19 cellular contexts compared by ENCODE assay signal in the genomic region with DNA sequence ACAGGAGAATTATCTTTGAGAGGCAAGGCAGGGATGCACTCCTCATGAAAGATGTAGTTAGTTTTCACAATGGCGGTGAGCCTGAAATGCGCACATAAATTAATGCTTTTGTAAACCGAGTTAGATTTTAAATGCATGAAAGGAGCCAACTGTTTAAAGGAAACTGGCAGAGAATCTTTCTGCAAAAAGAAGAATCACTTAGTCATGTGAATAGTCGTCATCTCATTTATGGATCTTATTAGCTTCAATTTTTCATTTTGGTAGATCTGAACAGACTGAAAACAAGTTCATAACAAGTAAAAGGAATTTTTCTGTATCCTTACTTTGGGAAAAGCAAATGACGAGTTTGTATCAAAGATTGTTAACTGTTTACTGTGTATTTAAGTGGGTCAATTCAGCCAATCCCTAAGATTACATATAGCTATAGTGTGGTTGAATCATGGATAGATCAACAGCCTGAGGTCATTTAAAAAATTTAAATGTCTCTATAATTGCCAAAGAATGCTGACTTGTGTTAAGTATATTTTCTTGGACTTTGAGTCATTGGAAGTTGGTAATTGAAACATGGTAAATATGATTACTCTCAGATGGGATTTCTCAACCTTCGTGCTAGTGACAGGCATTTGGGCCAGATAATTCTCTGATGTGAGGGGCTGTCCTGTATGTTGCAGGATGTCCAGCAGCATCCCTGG.
DNase-seq lines count a peak whose midpoint lies in the region; ATAC-seq and TF ChIP-seq lines count a peak whose summit lies in the region.
"Had no signal": no experiment of that assay in that cellular context is flagged by ENCODE, and none has a peak within 500 bp of the region (broad histone marks: within the 10 kb centered on the region; RNA-seq: fewer than 3 reads in every experiment).

No MANE protein-coding gene starts in this region.

- peaks cover 2% of the 10 kb centered on the region; the same call in 1 of the 3 replicates for H3K9me3 Mint-ChIP-seq in GM23338
- H3K9me3 Mint-ChIP-seq: H9 had no signal

- peaks cover 2% of the 10 kb centered on the region for H3K27me3 Mint-ChIP-seq in GM23338 (ENCODE audit: insufficient read depth, low read depth, poor library complexity)

- H3K9ac ChIP-seq in fibroblast of lung (ENCODE audit: insufficient read depth, low read length), result no peak overlapping the region

- no peak overlapping the region for H3K27ac Mint-ChIP-seq in GM23338
- H3K27ac Mint-ChIP-seq: CD4-positive, alpha-beta memory T cell; H9 had no signal

- peaks cover 35% of the 10 kb centered on the region for H3K4me1 Mint-ChIP-seq in GM23338
- H3K4me1 Mint-ChIP-seq: CD4-positive, alpha-beta memory T cell had no signal

- H3K4me2 ChIP-seq in GM23338 (0 out of 2 replicates have a peak overlapping the region, but pooled peaks have one; percentile 60), fibroblast of lung (ENCODE audit: extremely low read depth, insufficient read depth, low read length) (no peak overlapping the region)

- no peaks in the 10 kb centered on the region for H3K27me3 ChIP-seq in GM23338 (ENCODE audit: insufficient read depth)
- H3K27me3 ChIP-seq in fibroblast of lung (ENCODE audit: control insufficient read depth, insufficient read depth, low read length), result no peaks in the 10 kb centered on the region
- H3K27me3 ChIP-seq: BE2C had no signal

- H3K4me1 ChIP-seq in GM23338 (ENCODE audit: insufficient read depth) (peaks cover 47% of the 10 kb centered on the region), fibroblast of lung (ENCODE audit: control insufficient read depth, extremely low read depth, insufficient read depth, low read length) (no peaks in the 10 kb centered on the region)
- H3K4me1 ChIP-seq: BE2C had no signal

- H3K36me3 Mint-ChIP-seq in GM23338 (ENCODE audit: low read depth), result no peaks in the 10 kb centered on the region
- H3K36me3 Mint-ChIP-seq: CD4-positive, alpha-beta memory T cell had no signal

- no peak overlapping the region for H2AFZ ChIP-seq in GM23338
- H2AFZ ChIP-seq in fibroblast of lung (ENCODE audit: low read length), result no peak overlapping the region

- H3F3A ChIP-seq in GM23338 (replicated peaks; ENCODE audit: low read depth), result no peaks in the 10 kb centered on the region

- no peak overlapping the region for H3K4me3 Mint-ChIP-seq in GM23338
- H3K4me3 Mint-ChIP-seq: CD4-positive, alpha-beta memory T cell; H9 had no signal

- H3K79me2 ChIP-seq in GM23338 (replicated peaks; ENCODE audit: insufficient read depth) (no peaks in the 10 kb centered on the region), fibroblast of lung (ENCODE audit: control insufficient read depth, insufficient read depth, low read length) (no peaks in the 10 kb centered on the region)

- no peak for DNase-seq in GM23338 (ENCODE audit: low spot score)
- peak; percentile 18 for DNase-seq in amniotic stem cell (lab: John Stamatoyannopoulos, UW)
- DNase-seq in fibroblast of lung (ENCODE audit: low read depth in 2 of 2), result peak; percentile 6 to 23
- peak; percentile 26 for DNase-seq in stromal cell of bone marrow (ENCODE audit: low read depth)
- DNase-seq in medulla oblongata (ENCODE audit: extremely low spot score), result no peak
- DNase-seq in LoVo (ENCODE audit: low spot score), result no peak
- DNase-seq: ACHN; BE2C; Calu3; CD4-positive, alpha-beta memory T cell; H9; NCI-H1436; NCI-H2029; NCI-H2171 treated with DMSO at 0.1 percent for 48 hours; NCI-H446 treated with DMSO at 0.1 percent for 48 hours; Right ventricle myocardium superior had no signal

- H3K9me3 ChIP-seq in fibroblast of lung (ENCODE audit: control insufficient read depth, insufficient read depth, low read depth, low read length), result no peaks in the 10 kb centered on the region
- H3K9me3 ChIP-seq: BE2C had no signal

- peaks cover 10% of the 10 kb centered on the region for H3K9me2 ChIP-seq in GM23338 (ENCODE audit: insufficient read depth)

- H4K20me1 ChIP-seq in GM23338 (replicated peaks; ENCODE audit: insufficient read depth) (no peaks in the 10 kb centered on the region), fibroblast of lung (ENCODE audit: control insufficient read depth, extremely low read depth, insufficient read depth, low read length) (no peaks in the 10 kb centered on the region)

- TF ChIP-seq CTCF in GM23338 (conservative IDR thresholded peaks at IDR 0.05; ENCODE audit: low read depth in 2 of 2) (no peak), fibroblast of lung (conservative IDR thresholded peaks at IDR 0.05 in 1 of 2, IDR thresholded peaks at IDR 0.05 in 1 of 2; ENCODE audit: low read depth in 1 of 2, low read length in 2 of 2) (no peak)

- no peak overlapping the region for H3K4me3 ChIP-seq in GM23338
- H3K4me3 ChIP-seq in fibroblast of lung (replicated peaks in 1 of 4; ENCODE audit: control extremely low read depth in 1 of 4, insufficient read depth in 1 of 4, low read depth in 3 of 4, low read length in 4 of 4), result no peak overlapping the region
- H3K4me3 ChIP-seq: SK-N-MC had no signal

- H3K27ac ChIP-seq in GM23338 (ENCODE audit: low read depth), result no peak overlapping the region
- no peak overlapping the region for H3K27ac ChIP-seq in fibroblast of lung (ENCODE audit: insufficient read depth, low read length)
- H3K27ac ChIP-seq: SK-N-MC had no signal

- H3K36me3 ChIP-seq in GM23338 (ENCODE audit: insufficient read depth), result no peaks in the 10 kb centered on the region
- no peaks in the 10 kb centered on the region for H3K36me3 ChIP-seq in fibroblast of lung (ENCODE audit: control insufficient read depth, insufficient read depth, low read length)
- H3K36me3 ChIP-seq: BE2C had no signal

- no peak for ATAC-seq in GM23338
- no peak for ATAC-seq in HG03159 (IDR thresholded peaks at IDR 0.05; ENCODE audit: unreplicated experiment)
- ATAC-seq: Panc1 had no signal

TF ChIP-seq in GM23338, 12 proteins besides CTCF, POLR2A, EP300 and RAD21 (continues in another document):
- TF ChIP-seq ZNF114 (CRISPR knock-in tag; IDR thresholded peaks at IDR 0.05) (no peak), STAT1 (IDR thresholded peaks at IDR 0.05; ENCODE audit: unreplicated experiment) (no peak), POLR2AphosphoS5 (IDR thresholded peaks at IDR 0.05; ENCODE audit: low read depth) (no peak), CREB1 (CRISPR knock-in tag; IDR thresholded peaks at IDR 0.05; ENCODE audit: low read depth) (no peak), ZNF331 (CRISPR knock-in tag; IDR thresholded peaks at IDR 0.05; ENCODE audit: low read depth) (no peak), JUNB (IDR thresholded peaks at IDR 0.05; ENCODE audit: unreplicated experiment) (no peak), NANOG (IDR thresholded peaks at IDR 0.05; ENCODE audit: borderline replicate concordance) (no peak)
- TF ChIP-seq, protein P1, sequence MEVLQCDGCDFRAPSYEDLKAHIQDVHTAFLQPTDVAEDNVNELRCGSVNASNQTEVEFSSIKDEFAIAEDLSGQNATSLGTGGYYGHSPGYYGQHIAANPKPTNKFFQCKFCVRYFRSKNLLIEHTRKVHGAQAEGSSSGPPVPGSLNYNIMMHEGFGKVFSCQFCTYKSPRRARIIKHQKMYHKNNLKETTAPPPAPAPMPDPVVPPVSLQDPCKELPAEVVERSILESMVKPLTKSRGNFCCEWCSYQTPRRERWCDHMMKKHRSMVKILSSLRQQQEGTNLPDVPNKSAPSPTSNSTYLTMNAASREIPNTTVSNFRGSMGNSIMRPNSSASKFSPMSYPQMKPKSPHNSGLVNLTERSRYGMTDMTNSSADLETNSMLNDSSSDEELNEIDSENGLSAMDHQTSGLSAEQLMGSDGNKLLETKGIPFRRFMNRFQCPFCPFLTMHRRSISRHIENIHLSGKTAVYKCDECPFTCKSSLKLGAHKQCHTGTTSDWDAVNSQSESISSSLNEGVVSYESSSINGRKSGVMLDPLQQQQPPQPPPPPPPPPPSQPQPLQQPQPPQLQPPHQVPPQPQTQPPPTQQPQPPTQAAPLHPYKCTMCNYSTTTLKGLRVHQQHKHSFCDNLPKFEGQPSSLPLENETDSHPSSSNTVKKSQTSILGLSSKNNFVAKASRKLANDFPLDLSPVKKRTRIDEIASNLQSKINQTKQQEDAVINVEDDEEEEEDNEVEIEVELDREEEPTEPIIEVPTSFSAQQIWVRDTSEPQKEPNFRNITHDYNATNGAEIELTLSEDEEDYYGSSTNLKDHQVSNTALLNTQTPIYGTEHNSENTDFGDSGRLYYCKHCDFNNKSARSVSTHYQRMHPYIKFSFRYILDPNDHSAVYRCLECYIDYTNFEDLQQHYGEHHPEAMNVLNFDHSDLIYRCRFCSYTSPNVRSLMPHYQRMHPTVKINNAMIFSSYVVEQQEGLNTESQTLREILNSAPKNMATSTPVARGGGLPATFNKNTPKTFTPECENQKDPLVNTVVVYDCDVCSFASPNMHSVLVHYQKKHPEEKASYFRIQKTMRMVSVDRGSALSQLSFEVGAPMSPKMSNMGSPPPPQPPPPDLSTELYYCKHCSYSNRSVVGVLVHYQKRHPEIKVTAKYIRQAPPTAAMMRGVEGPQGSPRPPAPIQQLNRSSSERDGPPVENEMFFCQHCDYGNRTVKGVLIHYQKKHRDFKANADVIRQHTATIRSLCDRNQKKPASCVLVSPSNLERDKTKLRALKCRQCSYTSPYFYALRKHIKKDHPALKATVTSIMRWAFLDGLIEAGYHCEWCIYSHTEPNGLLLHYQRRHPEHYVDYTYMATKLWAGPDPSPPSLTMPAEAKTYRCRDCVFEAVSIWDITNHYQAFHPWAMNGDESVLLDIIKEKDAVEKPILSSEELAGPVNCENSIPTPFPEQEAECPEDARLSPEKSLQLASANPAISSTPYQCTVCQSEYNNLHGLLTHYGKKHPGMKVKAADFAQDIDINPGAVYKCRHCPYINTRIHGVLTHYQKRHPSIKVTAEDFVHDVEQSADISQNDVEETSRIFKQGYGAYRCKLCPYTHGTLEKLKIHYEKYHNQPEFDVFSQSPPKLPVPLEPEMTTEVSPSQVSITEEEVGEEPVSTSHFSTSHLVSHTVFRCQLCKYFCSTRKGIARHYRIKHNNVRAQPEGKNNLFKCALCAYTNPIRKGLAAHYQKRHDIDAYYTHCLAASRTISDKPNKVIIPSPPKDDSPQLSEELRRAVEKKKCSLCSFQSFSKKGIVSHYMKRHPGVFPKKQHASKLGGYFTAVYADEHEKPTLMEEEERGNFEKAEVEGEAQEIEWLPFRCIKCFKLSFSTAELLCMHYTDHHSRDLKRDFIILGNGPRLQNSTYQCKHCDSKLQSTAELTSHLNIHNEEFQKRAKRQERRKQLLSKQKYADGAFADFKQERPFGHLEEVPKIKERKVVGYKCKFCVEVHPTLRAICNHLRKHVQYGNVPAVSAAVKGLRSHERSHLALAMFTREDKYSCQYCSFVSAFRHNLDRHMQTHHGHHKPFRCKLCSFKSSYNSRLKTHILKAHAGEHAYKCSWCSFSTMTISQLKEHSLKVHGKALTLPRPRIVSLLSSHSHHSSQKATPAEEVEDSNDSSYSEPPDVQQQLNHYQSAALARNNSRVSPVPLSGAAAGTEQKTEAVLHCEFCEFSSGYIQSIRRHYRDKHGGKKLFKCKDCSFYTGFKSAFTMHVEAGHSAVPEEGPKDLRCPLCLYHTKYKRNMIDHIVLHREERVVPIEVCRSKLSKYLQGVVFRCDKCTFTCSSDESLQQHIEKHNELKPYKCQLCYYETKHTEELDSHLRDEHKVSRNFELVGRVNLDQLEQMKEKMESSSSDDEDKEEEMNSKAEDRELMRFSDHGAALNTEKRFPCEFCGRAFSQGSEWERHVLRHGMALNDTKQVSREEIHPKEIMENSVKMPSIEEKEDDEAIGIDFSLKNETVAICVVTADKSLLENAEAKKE (CRISPR knock-in tag; IDR thresholded peaks at IDR 0.05), result no peak

Comparison
In these comparisons a context has a peak if more than half of its experiments do, and no peak if none do; other contexts are left out.
1. DNase-seq: peak in amniotic stem cell (single experiment), fibroblast of lung (2 of 2) and stromal cell of bone marrow (single experiment); none in GM23338 (single experiment), medulla oblongata (single experiment) and LoVo (single experiment).